ENCODE assay signal across 8 cellular contexts in genomic region chr22:17830041-17830961, GRCh38. TPM values are rescaled to one million over a fixed set of nuclear protein-coding genes. Genes with fewer than 3 reads are reported as not detected.
A peak's percentile ranks its signal among the peaks of the same experiment; 100 is the strongest.
DNase-seq lines count a peak whose midpoint lies in the region; ATAC-seq and TF ChIP-seq lines count a peak whose summit lies in the region.

No MANE protein-coding gene starts in this region.

- ATAC-seq in GM21528 (IDR thresholded peaks at IDR 0.05; ENCODE audit: low FRiP score, unreplicated experiment) = no peak

- no peaks in the 10 kb centered on the region for H4K20me1 ChIP-seq in OCI-LY3 (ENCODE audit: insufficient read depth, low read length)

- H3K4me1 ChIP-seq in OCI-LY3 (ENCODE audit: low read length) (peaks cover 5% of the 10 kb centered on the region), esophagus (ENCODE audit: control insufficient read depth in 2 of 2, insufficient read depth in 2 of 2, low read length in 1 of 2) (peaks cover 0 to 4% of the 10 kb centered on the region in 2 donors)

- H2AFZ ChIP-seq in OCI-LY3 (ENCODE audit: low read depth, low read length) = no peak overlapping the region

- H3K79me2 ChIP-seq in OCI-LY3 (ENCODE audit: low read length) = no peaks in the 10 kb centered on the region

- H3K9me3 ChIP-seq in OCI-LY3 (ENCODE audit: insufficient read depth, low read length) = no peaks in the 10 kb centered on the region
- H3K9me3 ChIP-seq in esophagus (ENCODE audit: control insufficient read depth in 2 of 2, insufficient read depth in 1 of 2, low read depth in 1 of 2, low read length in 1 of 2) = no peaks in the 10 kb centered on the region

- WGBS in esophagus, 2 donors = 25 to 31% methylated on average over 31 of the region's 31 CpGs

- DNase-seq in GM06990 (ENCODE audit: extremely low read depth, insufficient read length) (peak; percentile 72), HS-5 (ENCODE audit: low read depth) (peak; percentile 44), activated T-cell treated with anti-CD3 and anti-CD28 coated beads for 48 hours (ENCODE audit: low read depth) (peak; percentile 73), myocyte (ENCODE audit: low read depth) (peak; percentile 86)
- peak; percentile 92 for DNase-seq in stimulated activated CD8-positive, alpha-beta memory T cell treated with anti-CD3 and anti-CD28 coated beads, Interleukin-4, amount 100 ng/mL, for 48 hours

- H3K36me3 ChIP-seq in GM06990 (ENCODE audit: control insufficient read depth, insufficient read depth, low read length) = no peaks in the 10 kb centered on the region
- peaks cover 59% of the 10 kb centered on the region for H3K36me3 ChIP-seq in OCI-LY3 (replicated peaks; ENCODE audit: low read depth, low read length)
- H3K36me3 ChIP-seq in esophagus (ENCODE audit: control insufficient read depth in 2 of 2, insufficient read depth in 2 of 2, low read length in 1 of 2) = peaks cover 0 to 18% of the 10 kb centered on the region in 2 donors

- no peak overlapping the region for H3K4me2 ChIP-seq in OCI-LY3 (ENCODE audit: low read length)

- no peak overlapping the region for H3K9ac ChIP-seq in OCI-LY3 (ENCODE audit: low read length)

- no peaks in the 10 kb centered on the region for H3K27me3 ChIP-seq in GM06990 (replicated peaks; ENCODE audit: control insufficient read depth, insufficient read depth, low read length)
- no peaks in the 10 kb centered on the region for H3K27me3 ChIP-seq in OCI-LY3 (ENCODE audit: low read depth, low read length)
- no peaks in the 10 kb centered on the region for H3K27me3 ChIP-seq in esophagus (ENCODE audit: control insufficient read depth in 1 of 2, insufficient read depth in 2 of 2, low read length in 2 of 2)

- H3K4me3 ChIP-seq in GM06990 (replicated peaks; ENCODE audit: low read depth, low read length) (no peak overlapping the region), OCI-LY3 (ENCODE audit: low read length) (no peak overlapping the region), esophagus (ENCODE audit: low read depth in 1 of 2, low read length in 2 of 2) (no peak overlapping the region)

- TF ChIP-seq CTCF in GM06990 (IDR thresholded peaks at IDR 0.05; ENCODE audit: insufficient read depth, low read length, poor library complexity, severe bottlenecking) (peak; percentile 99), OCI-LY3 (IDR thresholded peaks at IDR 0.05; ENCODE audit: low read depth, low read length) (peak; percentile 95)

- H3K27ac ChIP-seq in OCI-LY3 (ENCODE audit: low read length) (0 out of 2 replicates have a peak overlapping the region, but pooled peaks have one; percentile 1), esophagus (ENCODE audit: low read depth in 2 of 2, low read length in 1 of 2) (peak overlapping the region; percentile 43 to 51)

RNA-seq across cellular contexts. Expression of gene BID, which starts 56.0 kb away (rescaled TPM):
- polyA plus RNA-seq in esophagus = 10 to 100 TPM in 1 of 2 donors, 1 to 10 TPM in 1; 9.0 to 19.3 TPM
- total RNA-seq in myocyte = 44.6 and 62.7 TPM in 2 replicates
- 33.1 TPM for polyA plus RNA-seq in myocyte (2012)
